In genomic region chr17:72974605-72975232, GRCh38 we compare ENCODE assay signal across 21 cellular contexts.
A peak's percentile ranks its signal among the peaks of the same experiment; 100 is the strongest.
DNase-seq lines count a peak whose midpoint lies in the region; ATAC-seq and TF ChIP-seq lines count a peak whose summit lies in the region.
"Had no signal": no experiment of that assay in that cellular context is flagged by ENCODE, and none has a peak within 500 bp of the region (broad histone marks: within the 10 kb centered on the region; RNA-seq: fewer than 3 reads in every experiment).

No MANE protein-coding gene starts in this region.

- H3K4me1 Mint-ChIP-seq in CD4-positive, alpha-beta T cell (ENCODE audit: low read depth), result peaks cover 19% of the 10 kb centered on the region

- H3K36me3 ChIP-seq in RWPE2 (ENCODE audit: low read depth), result no peaks in the 10 kb centered on the region
- no peaks in the 10 kb centered on the region for H3K36me3 ChIP-seq in hepatocyte (replicated peaks; ENCODE audit: insufficient read depth, low read depth)
- H3K36me3 ChIP-seq in upper lobe of left lung, result no peaks in the 10 kb centered on the region
- H3K36me3 ChIP-seq: adrenal gland, pancreas had no signal

- H3K9me3 Mint-ChIP-seq in CD4-positive, alpha-beta T cell, result no peaks in the 10 kb centered on the region

- H3K27ac ChIP-seq in AG04450 (ENCODE audit: low read depth, low read length), result no peak overlapping the region
- H3K27ac ChIP-seq in RWPE2 (ENCODE audit: poor library complexity, severe bottlenecking), result no peak overlapping the region
- no peak overlapping the region for H3K27ac ChIP-seq in hepatocyte
- H3K27ac ChIP-seq in CD4-positive, alpha-beta T cell (ENCODE audit: low read depth, low read length), result no peak overlapping the region
- no peak overlapping the region for H3K27ac ChIP-seq in upper lobe of left lung
- H3K27ac ChIP-seq: adrenal gland, pancreas had no signal

- ATAC-seq in RWPE2 (ENCODE audit: low read depth), result peak; percentile 64
- no peak for ATAC-seq in GM21619 (IDR thresholded peaks at IDR 0.05; ENCODE audit: unreplicated experiment)
- no peak for ATAC-seq in CD4-positive, alpha-beta T cell (ENCODE audit: poor library complexity)
- no peak for ATAC-seq in upper lobe of left lung (ENCODE audit: low FRiP score in 2 of 2)
- ATAC-seq: naive thymus-derived CD8-positive, alpha-beta T cell; pancreas; sciatic nerve had no signal

- H3K9me2 ChIP-seq in hepatocyte (replicated peaks; ENCODE audit: insufficient read depth), result no peaks in the 10 kb centered on the region

- H3K27me3 Mint-ChIP-seq in CD4-positive, alpha-beta T cell, result no peaks in the 10 kb centered on the region
- H3K27me3 Mint-ChIP-seq: naive thymus-derived CD8-positive, alpha-beta T cell had no signal

- H3K4me2 ChIP-seq in hepatocyte, result no peak overlapping the region

- no peak overlapping the region for H3K4me3 ChIP-seq in AG04450 (ENCODE audit: low read depth, low read length)
- H3K4me3 ChIP-seq in RWPE2 (ENCODE audit: severe bottlenecking), result no peak overlapping the region
- no peak overlapping the region for H3K4me3 ChIP-seq in hepatocyte
- H3K4me3 ChIP-seq in upper lobe of left lung, result no peak overlapping the region
- H3K4me3 ChIP-seq: adrenal gland, pancreas had no signal

- no peak overlapping the region for H3K27ac Mint-ChIP-seq in CD4-positive, alpha-beta T cell
- H3K27ac Mint-ChIP-seq: naive thymus-derived CD8-positive, alpha-beta T cell had no signal

- POLR2A ChIA-PET in AG04450 (lab: Yijun Ruan, JAX), result interaction anchor here (0.9 kb wide), 1 partner anchor 10 kb away, joined by 3 read pairs; no protein-coding TSS in a partner anchor
- POLR2A ChIA-PET in CD4-positive, alpha-beta T cell (lab: Charles Lee), result no interaction called here

- H3K4me1 ChIP-seq in RWPE2 (ENCODE audit: insufficient read depth, poor library complexity, severe bottlenecking), result peaks cover 3% of the 10 kb centered on the region
- H3K4me1 ChIP-seq in hepatocyte (ENCODE audit: insufficient read depth), result peaks cover 13% of the 10 kb centered on the region
- H3K4me1 ChIP-seq in upper lobe of left lung, result peaks cover 14 to 25% (median 20%) of the 10 kb centered on the region in 4 donors

- intact Hi-C loops in CD4-positive, alpha-beta T cell (cut with DNase I, micrococcal nuclease), result no loop called here

- no peak overlapping the region for H2AFZ ChIP-seq in hepatocyte

- H3K79me2 ChIP-seq in hepatocyte, result no peaks in the 10 kb centered on the region

- H4K20me1 ChIP-seq in hepatocyte (ENCODE audit: insufficient read depth, poor library complexity, severe bottlenecking), result no peaks in the 10 kb centered on the region

- CTCF ChIA-PET in AG04450 (lab: Charles Lee), result interaction anchor here (0.6 to 2.8 kb wide), 8 partner anchors 9 to 250 kb away, joined by 3 to 33 read pairs (median 4); no protein-coding TSS in a partner anchor
- CTCF ChIA-PET in CD4-positive, alpha-beta T cell (lab: Charles Lee), result no interaction called here

- TF ChIP-seq CTCF in AG04450 (IDR thresholded peaks at IDR 0.05; ENCODE audit: low read depth, low read length) (no peak), RWPE2 (IDR thresholded peaks at IDR 0.05; ENCODE audit: poor library complexity, severe bottlenecking) (no peak), hepatocyte (IDR thresholded peaks at IDR 0.05; ENCODE audit: poor library complexity) (no peak), upper lobe of left lung (IDR thresholded peaks at IDR 0.05) (no peak)
- no peak for TF ChIP-seq CTCF in CD4-positive, alpha-beta T cell (IDR thresholded peaks at IDR 0.05)

- H3K4me3 Mint-ChIP-seq in CD4-positive, alpha-beta T cell, result no peak overlapping the region
- H3K4me3 Mint-ChIP-seq: CD14-positive monocyte; naive thymus-derived CD8-positive, alpha-beta T cell had no signal

- H3K27me3 ChIP-seq in AG04450 (ENCODE audit: control insufficient read depth, insufficient read depth, low read length) (no peaks in the 10 kb centered on the region), RWPE2 (ENCODE audit: insufficient read depth, poor library complexity, severe bottlenecking) (no peaks in the 10 kb centered on the region), hepatocyte (no peaks in the 10 kb centered on the region), upper lobe of left lung (no peaks in the 10 kb centered on the region)
- H3K27me3 ChIP-seq in CD4-positive, alpha-beta T cell (ENCODE audit: control insufficient read depth, insufficient read depth, low read length), result no peaks in the 10 kb centered on the region
- H3K27me3 ChIP-seq: adrenal gland, pancreas had no signal

- peak; percentile 24 for DNase-seq in AG04450 (ENCODE audit: low read depth, low spot score)
- DNase-seq in HT-29 (ENCODE audit: low spot score), result peak; percentile 34
- no peak for DNase-seq in RWPE2 (ENCODE audit: low spot score)
- DNase-seq in hepatocyte (ENCODE audit: low spot score), result peak; percentile 31
- no peak for DNase-seq in AG08396 (ENCODE audit: low spot score)
- DNase-seq in CD4-positive, alpha-beta T cell, result no peak
- DNase-seq in upper lobe of left lung, result no peak
- DNase-seq: ACHN; activated T-cell treated with anti-CD3 and anti-CD28 coated beads for 4 hours; adrenal gland; caudate nucleus; DMS 273 treated with DMSO at 0.1 percent for 48 hours; foreskin melanocyte; naive thymus-derived CD8-positive, alpha-beta T cell; NCI-H1417 treated with DMSO at 0.1 percent for 48 hours; NCI-H2171; pancreas; T-helper 2 cell had no signal

- TF ChIP-seq EP300 in upper lobe of left lung (IDR thresholded peaks at IDR 0.05), result no peak

- 69% methylated on average over 4 of the region's 4 CpGs for WGBS in hepatocyte (ENCODE audit: low lambda C conversion rate, missing lambda C conversion rate)
- 83 to 86% methylated on average over 3 to 4 of the region's 4 CpGs for WGBS in upper lobe of left lung, 2 donors

- no peaks in the 10 kb centered on the region for H3K36me3 Mint-ChIP-seq in CD4-positive, alpha-beta T cell (ENCODE audit: low read depth)

- TF ChIP-seq POLR2A in upper lobe of left lung (IDR thresholded peaks at IDR 0.05), result no peak

- no peaks in the 10 kb centered on the region; the same call in 1 of the 2 replicates for H3K9me3 ChIP-seq in AG04450 (ENCODE audit: control insufficient read depth, insufficient read depth, low read length)
- H3K9me3 ChIP-seq in RWPE2 (ENCODE audit: severe bottlenecking), result no peaks in the 10 kb centered on the region
- no peaks in the 10 kb centered on the region for H3K9me3 ChIP-seq in hepatocyte (ENCODE audit: low read depth)
- H3K9me3 ChIP-seq in CD4-positive, alpha-beta T cell (ENCODE audit: control insufficient read depth, low read length), result no peaks in the 10 kb centered on the region
- H3K9me3 ChIP-seq in upper lobe of left lung, result no peaks in the 10 kb centered on the region
- H3K9me3 ChIP-seq: adrenal gland, pancreas had no signal

Comparison
In these comparisons a context has a peak if more than half of its experiments do, and no peak if none do; other contexts are left out.
1. DNase-seq: peak in AG04450 (single experiment), HT-29 (single experiment) and hepatocyte (single experiment); none in RWPE2 (single experiment), AG08396 (single experiment), CD4-positive, alpha-beta T cell (0 of 10) and upper lobe of left lung (0 of 2).